Comparison of ENCODE assay signal across 8 cellular contexts in the genomic region with DNA sequence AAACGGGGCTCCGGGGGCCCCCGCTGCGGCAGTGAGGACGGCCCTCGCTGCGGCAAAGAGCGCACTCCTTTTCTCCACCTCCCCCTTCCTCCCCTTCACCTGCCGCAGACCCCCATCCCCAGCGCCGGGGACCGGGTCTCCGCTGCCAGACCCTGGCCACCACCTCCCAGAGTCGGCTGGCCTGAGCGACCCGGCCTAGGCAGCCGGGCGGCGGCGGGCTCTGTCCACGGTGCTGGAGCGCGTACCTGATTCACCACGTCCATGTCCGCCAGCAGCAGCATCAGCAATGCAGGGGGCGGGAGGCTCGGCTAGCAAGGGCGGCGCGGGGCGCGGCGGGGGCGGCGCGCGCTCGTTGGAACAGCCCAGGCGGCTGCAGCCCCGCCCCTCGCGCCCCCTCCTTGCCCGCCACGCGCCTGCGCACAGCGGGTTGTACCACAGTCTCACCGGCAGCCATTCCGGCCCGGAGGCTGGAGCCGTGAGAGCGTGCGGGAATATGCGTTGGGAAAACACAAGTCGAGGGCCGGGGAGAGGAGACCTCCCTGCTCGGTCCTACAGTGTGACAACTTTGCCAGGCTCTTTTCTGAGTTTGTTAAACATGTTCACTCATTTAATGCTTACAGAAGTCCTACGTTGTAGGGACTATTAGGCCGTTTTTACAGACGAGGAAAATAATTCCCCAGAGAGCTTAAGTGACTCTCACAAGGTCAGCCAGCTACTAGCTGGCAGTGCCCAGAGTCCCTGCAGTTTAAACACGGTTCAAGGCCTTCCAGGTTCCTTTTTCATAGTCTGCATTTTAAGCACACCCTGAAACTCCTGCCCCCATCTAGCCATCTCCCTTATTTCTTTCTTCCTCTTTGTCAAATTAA. TPM values are rescaled to one million over a fixed set of nuclear protein-coding genes. Genes with fewer than 3 reads are reported as not detected.
DNase-seq lines count a peak whose midpoint lies in the region; ATAC-seq and TF ChIP-seq lines count a peak whose summit lies in the region.

TSS of gene SYP (minus strand) at position 288 of the 866 bp plus-strand sequence. CDS start at position 281, 7 bp downstream.

- H3K9me3 ChIP-seq in iPS-18c (ENCODE audit: control insufficient read depth, insufficient read depth, low read length) (peaks cover 23% of the 10 kb centered on the region), skeletal muscle tissue (ENCODE audit: control insufficient read depth in 3 of 3, low read length in 3 of 3) (no peaks in the 10 kb centered on the region)

- peaks cover 0 to 11% (median 0%) of the 10 kb centered on the region in 5 experiments for H3K9me3 Mint-ChIP-seq in brain

- peak; percentile 77 for ATAC-seq in HG02943 (IDR thresholded peaks at IDR 0.05; ENCODE audit: low read depth, unreplicated experiment)

- H3K27me3 Mint-ChIP-seq in brain = peaks cover 4% of the 10 kb centered on the region

- H3K36me3 Mint-ChIP-seq in brain = no peaks in the 10 kb centered on the region

- H3K4me3 Mint-ChIP-seq in brain = peak within 1 kb of the TSS; percentile 70 to 85 (median 80)

- peak within 1 kb of the TSS in 2 of 3 donors; percentile 59 to 73 for H3K9ac ChIP-seq in skeletal muscle tissue (ENCODE audit: low read depth in 1 of 3, low read length in 3 of 3)

- H3K4me1 Mint-ChIP-seq in brain = peaks cover 15% of the 10 kb centered on the region

- H3K4me3 ChIP-seq in iPS-18c (ENCODE audit: insufficient read depth, low read depth, low read length) (peak within 1 kb of the TSS; percentile 44), skeletal muscle tissue (ENCODE audit: low read length in 3 of 3) (peak within 1 kb of the TSS; percentile 54 to 66 (median 58))

- TF ChIP-seq CTCF in brain (conservative IDR thresholded peaks at IDR 0.05) = no peak

- peak within 1 kb of the TSS; percentile 57 to 97 (median 88) for H3K27ac Mint-ChIP-seq in brain

- peak; percentile 79 for DNase-seq in NK-92 treated with Interleukin-12 subunit alpha and Interleukin-12 subunit beta, amount 100 ng/mL, for 24 hours (lab: John Stamatoyannopoulos, UW)
- no peak for DNase-seq in NK-92 (lab: John Stamatoyannopoulos, UW; ENCODE audit: unreplicated experiment)
- peak; percentile 40 for DNase-seq in NCI-H2029 treated with DMSO at 0.1 percent for 48 hours (lab: John Stamatoyannopoulos, UW)
- DNase-seq in UCSD-AML1 (lab: John Stamatoyannopoulos, UW; ENCODE audit: unreplicated experiment) = peak; percentile 88

- H3K27ac ChIP-seq in skeletal muscle tissue (ENCODE audit: low read depth, low read length) = peak within 1 kb of the TSS; percentile 44

- H3K4me1 ChIP-seq in skeletal muscle tissue (ENCODE audit: control insufficient read depth in 3 of 3, insufficient read depth in 3 of 3, low read length in 3 of 3) = no peaks in the 10 kb centered on the region

- H3K36me3 ChIP-seq in skeletal muscle tissue (ENCODE audit: control insufficient read depth in 3 of 3, insufficient read depth in 3 of 3, low read length in 3 of 3) = no peaks in the 10 kb centered on the region

- H3K27me3 ChIP-seq in skeletal muscle tissue (ENCODE audit: control insufficient read depth in 3 of 3, insufficient read depth in 3 of 3, low read length in 3 of 3) = peaks cover 0 to 11% (median 0%) of the 10 kb centered on the region in 3 donors

RNA-seq across cellular contexts. Expression of gene SYP, which starts in this region (rescaled TPM):
- polyA plus RNA-seq in brain (ENCODE audit: insufficient read depth, low read depth, low replicate concordance) = 207 TPM
- total RNA-seq in skeletal muscle tissue = 1.0 TPM
